Comparison of ENCODE assay signal across 22 cellular contexts in the genomic region with DNA sequence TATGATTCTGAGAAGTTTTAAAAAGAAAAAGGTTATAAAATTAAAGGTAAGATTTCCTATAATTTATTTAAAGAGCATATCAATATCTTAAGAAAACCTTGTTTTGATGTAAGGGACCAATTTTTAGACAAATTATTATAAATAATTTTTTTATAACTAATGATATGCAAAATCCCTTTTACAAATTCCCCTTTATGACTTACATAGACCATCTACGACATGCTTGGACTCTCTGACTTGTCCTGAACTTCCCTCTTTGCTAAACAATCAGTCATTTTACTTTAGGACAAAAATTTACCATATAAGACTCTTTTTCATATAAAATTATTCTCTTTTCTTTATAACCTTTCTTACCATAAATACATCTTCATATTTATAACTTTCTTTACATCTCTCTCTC. TPM values are rescaled to one million over a fixed set of nuclear protein-coding genes. Genes with fewer than 3 reads are reported as not detected.
"Had no signal": no experiment of that assay in that cellular context is flagged by ENCODE, and none has a peak within 500 bp of the region (broad histone marks: within the 10 kb centered on the region; RNA-seq: fewer than 3 reads in every experiment).

No MANE protein-coding gene starts in this region.

- H3K9me3 ChIP-seq: body of pancreas, pancreas had no signal

- H3K36me3 ChIP-seq: pancreas, upper lobe of right lung had no signal

- FAIRE-seq: pancreas had no signal

- ATAC-seq: activated CD4-positive, CD25-positive, alpha-beta regulatory T cell treated with anti-CD3 and anti-CD28 coated beads, Interleukin-2, amount 50 U/mL, for 24 hours; activated CD8-positive, alpha-beta memory T cell treated with anti-CD3 and anti-CD28 coated beads, Interleukin-2, amount 10 ng/mL, durations not matched to agents 7 days and 5 days; activated naive CD4-positive, alpha-beta T cell treated with anti-CD3 and anti-CD28 coated beads, Interleukin-2, amount 50 U/mL, for 72 hours; body of pancreas; left ventricle myocardium superior; pancreas; upper lobe of right lung had no signal

- H3K27ac ChIP-seq: body of pancreas, epithelial cell of prostate, hepatocyte, pancreas, upper lobe of right lung had no signal

- H2AFZ ChIP-seq: hepatocyte had no signal

- DNase-seq: activated CD4-positive, alpha-beta T cell treated with anti-CD3 and anti-CD28 coated beads, Interleukin-2, amount 50 U/mL, for 48 hours; activated CD8-positive, alpha-beta memory T cell treated with anti-CD3 and anti-CD28 coated beads, Interleukin-2, amount 10 ng/mL, durations not matched to agents 7 days and 5 days; activated effector memory CD4-positive, alpha-beta T cell treated with Interleukin-2 at 50 U/mL for 16 hours; activated T-cell treated with anti-CD3 and anti-CD28 coated beads, Interleukin-2, amount 50 U/mL, for 24 hours; amniotic stem cell; body of pancreas; cortex of kidney; effector memory CD4-positive, alpha-beta T cell; left ventricle myocardium superior; mesenchymal stem cell; pancreas; stimulated activated CD4-positive, alpha-beta T cell treated with anti-CD3 and anti-CD28 coated beads, Interleukin-4, amount 100 ng/mL, for 1 hour; stimulated activated CD8-positive, alpha-beta memory T cell treated with anti-CD3 and anti-CD28 coated beads, Interleukin-4, amount 100 ng/mL, for 48 hours; upper lobe of right lung had no signal

- H3K27me3 ChIP-seq: body of pancreas, hepatocyte, pancreas, upper lobe of right lung had no signal

- H3K79me2 ChIP-seq: hepatocyte had no signal

- H3K4me2 ChIP-seq: hepatocyte had no signal

- H3K4me3 ChIP-seq: body of pancreas, hepatocyte, pancreas, upper lobe of right lung had no signal

- H3K4me1 ChIP-seq: body of pancreas, pancreas, upper lobe of right lung had no signal

RNA-seq across cellular contexts. Expression of a gene that starts 15.3 kb away (rescaled TPM):
- total RNA-seq: activated CD8-positive, alpha-beta memory T cell treated with anti-CD3 and anti-CD28 coated beads, Interleukin-2, amount 10 ng/mL, durations not matched to agents 7 days and 5 days; hepatocyte; kidney epithelial cell; myocyte; renal cortical epithelial cell; temporal lobe had no signal
- polyA plus RNA-seq: hepatocyte had no signal
